Comparison of ENCODE assay signal across 13 cellular contexts in the genomic region with DNA sequence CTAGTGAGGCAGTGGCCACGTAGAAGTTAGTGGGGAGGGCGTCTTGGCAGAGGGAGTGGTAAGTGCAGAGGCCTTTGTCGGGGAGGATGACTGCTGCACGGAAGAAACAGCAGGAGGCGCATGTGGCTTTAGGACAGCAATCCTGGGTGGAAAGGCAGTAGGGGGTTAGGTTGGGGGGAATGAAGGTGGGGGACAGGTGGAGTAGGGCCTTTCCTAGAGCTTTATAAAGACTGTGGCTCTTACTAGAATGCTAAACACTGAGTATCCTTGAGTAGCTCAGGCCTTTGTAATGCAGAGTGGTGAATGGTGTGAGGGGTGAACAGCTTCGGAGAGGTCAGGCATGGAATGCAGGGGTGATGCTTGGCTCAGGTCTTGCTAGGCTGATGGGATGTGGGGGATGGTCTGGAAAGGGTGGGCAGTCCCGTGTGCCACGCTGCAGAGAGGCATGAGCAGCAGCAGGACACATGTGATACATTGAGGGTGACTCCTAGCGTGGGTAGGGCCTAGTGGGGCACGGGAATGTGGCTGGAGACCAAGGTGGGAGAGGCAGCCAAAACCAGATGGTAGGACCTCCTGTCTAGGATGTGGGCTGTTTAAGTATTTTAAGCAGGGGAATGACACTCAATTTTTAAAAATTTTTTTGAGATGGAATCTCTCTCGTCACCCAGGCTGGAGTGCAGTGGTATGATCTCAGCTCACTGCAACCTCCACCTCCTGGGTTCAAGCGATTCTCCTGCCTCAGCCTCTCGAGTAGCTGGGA. TPM values are rescaled to one million over a fixed set of nuclear protein-coding genes. Genes with fewer than 3 reads are reported as not detected.
DNase-seq lines count a peak whose midpoint lies in the region; ATAC-seq and TF ChIP-seq lines count a peak whose summit lies in the region.
"Had no signal": no experiment of that assay in that cellular context is flagged by ENCODE, and none has a peak within 500 bp of the region (broad histone marks: within the 10 kb centered on the region; RNA-seq: fewer than 3 reads in every experiment).

No MANE protein-coding gene starts in this region.

- DNase-seq in activated T-cell treated with anti-CD3 and anti-CD28 coated beads, Interleukin-2, amount 50 U/mL, for 24 hours, result no peak
- DNase-seq in activated T-cell treated with anti-CD3 and anti-CD28 coated beads, Interleukin-2, amount 50 U/mL, for 72 hours, result no peak
- DNase-seq in astrocyte of the spinal cord (ENCODE audit: low read depth, low spot score), result peak; percentile 40
- peak; percentile 87 for DNase-seq in iPS DF 6.9 (ENCODE audit: low read depth, low spot score)
- DNase-seq in retinal pigment epithelial cell (ENCODE audit: low read depth), result no peak
- DNase-seq in LoVo (ENCODE audit: low spot score), result no peak
- no peak for DNase-seq in middle frontal gyrus (ENCODE audit: extremely low spot score, low spot score)
- no peak for DNase-seq in SKM-1 treated with dmso at 0.1 percent for 144 hours (lab: John Stamatoyannopoulos, UW; ENCODE audit: unreplicated experiment)
- DNase-seq: activated CD4-positive, CD25-positive, alpha-beta regulatory T cell treated with anti-CD3 and anti-CD28 coated beads, Interleukin-2, amount 50 U/mL, for 72 hours; activated effector memory CD4-positive, alpha-beta T cell treated with anti-CD3 and anti-CD28 coated beads, Interleukin-2, amount 50 U/mL, for 16 hours; GOT3; lower lobe of right lung; SJCRH30 had no signal

- no peak for ATAC-seq in activated T-cell treated with anti-CD3 and anti-CD28 coated beads, Interleukin-2, amount 50 U/mL, for 72 hours (replicated peaks in 1 of 2)

- peak; percentile 45 for TF ChIP-seq CTCF in astrocyte of the spinal cord (IDR thresholded peaks at IDR 0.05; ENCODE audit: low read depth, low read length)
- peak; percentile 64 for TF ChIP-seq CTCF in retinal pigment epithelial cell (conservative IDR thresholded peaks at IDR 0.05; ENCODE audit: low read depth, low read length)

- peaks cover 21% of the 10 kb centered on the region for H3K4me1 ChIP-seq in iPS DF 6.9 (ENCODE audit: control insufficient read depth, insufficient read depth, low read length)
- H3K4me1 ChIP-seq: SJCRH30 had no signal

- H3K9me3 ChIP-seq in iPS DF 6.9 (ENCODE audit: control insufficient read depth, insufficient read depth, low read length), result no peaks in the 10 kb centered on the region
- H3K9me3 ChIP-seq: lower lobe of right lung had no signal

- peaks cover 25% of the 10 kb centered on the region for H3K4me1 Mint-ChIP-seq in activated T-cell treated with anti-CD3 and anti-CD28 coated beads, Interleukin-2, amount 50 U/mL, for 24 hours (ENCODE audit: low read depth)
- H3K4me1 Mint-ChIP-seq in activated T-cell treated with anti-CD3 and anti-CD28 coated beads, Interleukin-2, amount 50 U/mL, for 72 hours (ENCODE audit: low read depth), result peaks cover 31% of the 10 kb centered on the region

- H3K36me3 Mint-ChIP-seq in activated T-cell treated with anti-CD3 and anti-CD28 coated beads, Interleukin-2, amount 50 U/mL, for 24 hours (ENCODE audit: low read depth), result peaks cover 75% of the 10 kb centered on the region
- H3K36me3 Mint-ChIP-seq in activated T-cell treated with anti-CD3 and anti-CD28 coated beads, Interleukin-2, amount 50 U/mL, for 72 hours (ENCODE audit: insufficient read depth in 2 of 2), result peaks cover 19 to 34% of the 10 kb centered on the region in 2 donors

- no peak overlapping the region for H3K4me3 ChIP-seq in astrocyte of the spinal cord (ENCODE audit: low read depth, low read length)
- H3K4me3 ChIP-seq in iPS DF 6.9 (ENCODE audit: low read length), result no peak overlapping the region
- no peak overlapping the region for H3K4me3 ChIP-seq in retinal pigment epithelial cell (ENCODE audit: low read length)
- H3K4me3 ChIP-seq: lower lobe of right lung, SJCRH30 had no signal

- H3K27me3 Mint-ChIP-seq in activated T-cell treated with anti-CD3 and anti-CD28 coated beads, Interleukin-2, amount 50 U/mL, for 24 hours, result no peaks in the 10 kb centered on the region
- no peaks in the 10 kb centered on the region for H3K27me3 Mint-ChIP-seq in activated T-cell treated with anti-CD3 and anti-CD28 coated beads, Interleukin-2, amount 50 U/mL, for 72 hours (ENCODE audit: low read depth)

- peak overlapping the region; percentile 70 for H3K27ac Mint-ChIP-seq in activated T-cell treated with anti-CD3 and anti-CD28 coated beads, Interleukin-2, amount 50 U/mL, for 24 hours
- H3K27ac Mint-ChIP-seq in activated T-cell treated with anti-CD3 and anti-CD28 coated beads, Interleukin-2, amount 50 U/mL, for 72 hours, result no peak overlapping the region

- peaks cover 7% of the 10 kb centered on the region for H3K9me3 Mint-ChIP-seq in activated T-cell treated with anti-CD3 and anti-CD28 coated beads, Interleukin-2, amount 50 U/mL, for 24 hours
- H3K9me3 Mint-ChIP-seq in activated T-cell treated with anti-CD3 and anti-CD28 coated beads, Interleukin-2, amount 50 U/mL, for 72 hours, result peaks cover 3% of the 10 kb centered on the region in 2 donors

- in situ Hi-C loops in astrocyte of the spinal cord (cut with HindIII; ENCODE audit: low sequenced_read_pairs), result no loop called here

- H3K36me3 ChIP-seq in iPS DF 6.9 (ENCODE audit: control insufficient read depth, insufficient read depth, low read length), result no peaks in the 10 kb centered on the region

- no peaks in the 10 kb centered on the region for H3K27me3 ChIP-seq in iPS DF 6.9 (ENCODE audit: control insufficient read depth, insufficient read depth, low read length)
- H3K27me3 ChIP-seq: SJCRH30 had no signal

- WGBS in iPS DF 6.9 (ENCODE audit: insufficient coverage, insufficient read length), result no CpG with 5 or more reads among the region's 13 CpGs

- H3K27ac ChIP-seq in iPS DF 6.9 (ENCODE audit: low read length), result no peak overlapping the region
- H3K27ac ChIP-seq: lower lobe of right lung, SJCRH30 had no signal

- H3K4me3 Mint-ChIP-seq in activated T-cell treated with anti-CD3 and anti-CD28 coated beads, Interleukin-2, amount 50 U/mL, for 24 hours, result no peak overlapping the region
- no peak overlapping the region for H3K4me3 Mint-ChIP-seq in activated T-cell treated with anti-CD3 and anti-CD28 coated beads, Interleukin-2, amount 50 U/mL, for 72 hours

RNA-seq across cellular contexts. Expression of gene AP2A2, which starts 19.2 kb away (rescaled TPM):
- total RNA-seq in activated T-cell treated with anti-CD3 and anti-CD28 coated beads, Interleukin-2, amount 50 U/mL, for 72 hours, result 10 to 100 TPM; 49.5 to 57.0 TPM

RNA-seq across cellular contexts. Expression of gene CHID1, which starts 34.3 kb away (rescaled TPM):
- 10 to 100 TPM; 33.9 to 44.2 TPM for total RNA-seq in activated T-cell treated with anti-CD3 and anti-CD28 coated beads, Interleukin-2, amount 50 U/mL, for 72 hours

Comparison
In these comparisons a context has a peak if more than half of its experiments do, and no peak if none do; other contexts are left out.
1. DNase-seq: peak in astrocyte of the spinal cord (single experiment) and iPS DF 6.9 (single experiment); none in activated T-cell treated with anti-CD3 and anti-CD28 coated beads, Interleukin-2, amount 50 U/mL, for 24 hours (single experiment), activated T-cell treated with anti-CD3 and anti-CD28 coated beads, Interleukin-2, amount 50 U/mL, for 72 hours (0 of 2), retinal pigment epithelial cell (single experiment), LoVo (single experiment), middle frontal gyrus (single experiment) and SKM-1 treated with dmso at 0.1 percent for 144 hours (single experiment).